Comparison of ENCODE assay signal across 10 cellular contexts in genomic region chr20:41094656-41095055, GRCh38. TPM values are rescaled to one million over a fixed set of nuclear protein-coding genes. Genes with fewer than 3 reads are reported as not detected.
DNase-seq lines count a peak whose midpoint lies in the region; ATAC-seq and TF ChIP-seq lines count a peak whose summit lies in the region.
"Had no signal": no experiment of that assay in that cellular context is flagged by ENCODE, and none has a peak within 500 bp of the region (broad histone marks: within the 10 kb centered on the region; RNA-seq: fewer than 3 reads in every experiment).

No MANE protein-coding gene starts in this region.

- no peak overlapping the region for H3K4me3 Mint-ChIP-seq in chondrocyte (ENCODE audit: unreplicated experiment)
- no peak overlapping the region for H3K4me3 Mint-ChIP-seq in CD8-positive, alpha-beta T cell
- H3K4me3 Mint-ChIP-seq: stimulated activated memory B cell treated with anti-CD40 and anti-IgM and Interleukin-4, amounts not matched to agents 10 μg/mL and 1 μg/mL and 100 μg/mL, for 72 hours had no signal

- CTCF ChIA-PET in CD8-positive, alpha-beta T cell (lab: Charles Lee): interaction anchor here (0.7 to 10.3 kb wide), 26 partner anchors 9 to 246 kb away, joined by 3 to 183 read pairs (median 6); partner anchors contain the start of gene LPIN3

- TF ChIP-seq CTCF in chondrocyte (IDR thresholded peaks at IDR 0.05) (no peak), omental fat pad (IDR thresholded peaks at IDR 0.05) (no peak), GM20000 (IDR thresholded peaks at IDR 0.05; ENCODE audit: extremely low read depth, missing control alignments) (no peak), mucosa of descending colon (IDR thresholded peaks at IDR 0.05) (no peak)
- no peak for TF ChIP-seq CTCF in CD8-positive, alpha-beta T cell (IDR thresholded peaks at IDR 0.05)

- no peaks in the 10 kb centered on the region for H3K27me3 Mint-ChIP-seq in chondrocyte (ENCODE audit: low read depth)
- H3K27me3 Mint-ChIP-seq in CD8-positive, alpha-beta T cell (ENCODE audit: low read depth): no peaks in the 10 kb centered on the region
- H3K27me3 Mint-ChIP-seq: stimulated activated memory B cell treated with anti-CD40 and anti-IgM and Interleukin-4, amounts not matched to agents 10 μg/mL and 1 μg/mL and 100 μg/mL, for 72 hours had no signal

- H3K4me1 Mint-ChIP-seq in chondrocyte (ENCODE audit: low read depth): peaks cover 4% of the 10 kb centered on the region
- H3K4me1 Mint-ChIP-seq in CD8-positive, alpha-beta T cell (ENCODE audit: low read depth): peaks cover 3% of the 10 kb centered on the region
- H3K4me1 Mint-ChIP-seq: stimulated activated memory B cell treated with anti-CD40 and anti-IgM and Interleukin-4, amounts not matched to agents 10 μg/mL and 1 μg/mL and 100 μg/mL, for 72 hours had no signal

- intact Hi-C loops in CD8-positive, alpha-beta T cell (cut with DNase I, micrococcal nuclease): loop anchor here (1.0 kb wide), 2 partner anchors 104 to 126 kb away; no protein-coding TSS in a partner anchor
- intact Hi-C loops in mucosa of descending colon (cut with DNase I, micrococcal nuclease): loop anchor here (5.0 kb wide), 2 partner anchors 102 to 127 kb away; no protein-coding TSS in a partner anchor

- H3K36me3 Mint-ChIP-seq in chondrocyte (ENCODE audit: low read depth): peaks cover 28% of the 10 kb centered on the region
- H3K36me3 Mint-ChIP-seq in CD8-positive, alpha-beta T cell: peaks cover 69% of the 10 kb centered on the region

- peak; percentile 15 for DNase-seq in EH (ENCODE audit: low read depth)
- DNase-seq in NCI-H226: peak; percentile 52
- DNase-seq in chondrocyte (ENCODE audit: low spot score): no peak
- no peak for DNase-seq in omental fat pad (ENCODE audit: low spot score)
- DNase-seq in GM20000 (ENCODE audit: low spot score): no peak
- DNase-seq in CD8-positive, alpha-beta T cell: no peak
- no peak for DNase-seq in mucosa of descending colon

- POLR2A ChIA-PET in CD8-positive, alpha-beta T cell (lab: Charles Lee): interaction anchor here (1.1 to 1.4 kb wide), 3 partner anchors 65 to 126 kb away, joined by 4 to 5 read pairs (median 5); no protein-coding TSS in a partner anchor

- H3K4me1 ChIP-seq in CD8-positive, alpha-beta T cell (ENCODE audit: insufficient read depth, low read length): peaks cover 2% of the 10 kb centered on the region
- no peaks in the 10 kb centered on the region for H3K4me1 ChIP-seq in mucosa of descending colon (ENCODE audit: low read depth)

- H3K9me3 ChIP-seq in CD8-positive, alpha-beta T cell (ENCODE audit: low read length): no peaks in the 10 kb centered on the region
- no peaks in the 10 kb centered on the region for H3K9me3 ChIP-seq in mucosa of descending colon
- H3K9me3 ChIP-seq: right lobe of liver had no signal

- H3K4me3 ChIP-seq in CD8-positive, alpha-beta T cell (ENCODE audit: low read depth, low read length): no peak overlapping the region
- H3K4me3 ChIP-seq in mucosa of descending colon: no peak overlapping the region
- H3K4me3 ChIP-seq: right lobe of liver had no signal

- peak; percentile 62 for ATAC-seq in omental fat pad (ENCODE audit: low FRiP score)
- no peak for ATAC-seq in CD8-positive, alpha-beta T cell
- no peak for ATAC-seq in mucosa of descending colon

- H3K27ac ChIP-seq in CD8-positive, alpha-beta T cell (ENCODE audit: low read depth, low read length): no peak overlapping the region
- H3K27ac ChIP-seq: KMS-11, right lobe of liver had no signal

- H3K36me3 ChIP-seq in CD8-positive, alpha-beta T cell (ENCODE audit: insufficient read depth, low read length): peaks cover 35% of the 10 kb centered on the region
- no peaks in the 10 kb centered on the region for H3K36me3 ChIP-seq in mucosa of descending colon (ENCODE audit: low read depth)

- peak overlapping the region; percentile 18 for H3K27ac Mint-ChIP-seq in chondrocyte (ENCODE audit: unreplicated experiment)
- no peak overlapping the region for H3K27ac Mint-ChIP-seq in CD8-positive, alpha-beta T cell
- H3K27ac Mint-ChIP-seq: stimulated activated memory B cell treated with anti-CD40 and anti-IgM and Interleukin-4, amounts not matched to agents 10 μg/mL and 1 μg/mL and 100 μg/mL, for 72 hours had no signal

- H3K9me3 Mint-ChIP-seq in chondrocyte (ENCODE audit: low read depth): no peaks in the 10 kb centered on the region
- no peaks in the 10 kb centered on the region for H3K9me3 Mint-ChIP-seq in CD8-positive, alpha-beta T cell
- H3K9me3 Mint-ChIP-seq: stimulated activated memory B cell treated with anti-CD40 and anti-IgM and Interleukin-4, amounts not matched to agents 10 μg/mL and 1 μg/mL and 100 μg/mL, for 72 hours had no signal

- H3K27me3 ChIP-seq in CD8-positive, alpha-beta T cell (ENCODE audit: insufficient read depth, low read length): no peaks in the 10 kb centered on the region
- H3K27me3 ChIP-seq: right lobe of liver had no signal

RNA-seq across cellular contexts. Expression of gene PLCG1, which starts 42.7 kb away (rescaled TPM):
- total RNA-seq in chondrocyte (139 to 152 TPM (median 140 TPM) in 3 replicates), omental fat pad (100 to 1,000 TPM in 1 of 4 donors, 10 to 100 TPM in 3; 43.9 to 189 (median 63.1) TPM), mucosa of descending colon (10 to 100 TPM; 65.2 to 98.4 (median 85.4) TPM)
- 100 to 1,000 TPM; 335 to 366 TPM for total RNA-seq in CD8-positive, alpha-beta T cell

Comparison
In these comparisons a context has a peak if more than half of its experiments do, and no peak if none do; other contexts are left out.
1. DNase-seq: peak in EH (single experiment) and NCI-H226 (single experiment); none in chondrocyte (single experiment), omental fat pad (single experiment), GM20000 (single experiment), CD8-positive, alpha-beta T cell (0 of 7) and mucosa of descending colon (0 of 3).